Comparison of ENCODE assay signal across 1 cellular context in the genomic region with DNA sequence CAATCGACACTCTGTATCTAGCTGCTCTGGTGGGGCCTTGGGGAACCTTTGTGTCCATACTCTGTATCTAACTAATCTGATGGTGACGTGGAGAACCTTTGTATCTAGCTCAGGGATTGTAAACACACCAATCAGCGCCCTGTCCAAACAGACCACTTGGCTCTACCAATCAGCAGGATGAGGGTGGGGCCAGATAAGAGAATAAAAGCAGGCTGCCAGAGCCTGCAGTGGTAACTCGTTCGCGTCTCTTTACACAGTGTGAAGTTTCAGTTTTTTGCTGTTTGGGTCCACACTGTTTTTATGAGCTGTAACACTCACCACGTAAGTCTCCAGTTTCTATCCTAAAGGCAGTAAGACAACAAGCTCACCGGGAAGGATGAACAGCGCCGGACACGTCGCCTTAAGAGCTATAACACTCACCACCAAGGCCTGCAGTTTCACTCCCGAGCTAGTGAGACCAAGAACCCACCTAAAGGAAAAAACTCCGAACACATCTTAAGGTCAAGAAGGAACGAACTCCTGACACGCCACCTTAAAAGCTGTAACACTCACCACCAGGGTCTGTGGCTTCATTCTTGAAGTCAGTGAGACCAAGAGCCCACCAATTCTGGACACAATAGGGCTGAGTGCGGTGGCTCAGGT.
TF ChIP-seq lines count a peak whose summit lies in the region.

No MANE protein-coding gene starts in this region.

TF ChIP-seq in SK-N-SH treated with all-trans-retinoic acid at 6 μM for 48 hours, 23 proteins besides CTCF, POLR2A, EP300 and RAD21 (continued from another document):
- TF ChIP-seq, protein P1, sequence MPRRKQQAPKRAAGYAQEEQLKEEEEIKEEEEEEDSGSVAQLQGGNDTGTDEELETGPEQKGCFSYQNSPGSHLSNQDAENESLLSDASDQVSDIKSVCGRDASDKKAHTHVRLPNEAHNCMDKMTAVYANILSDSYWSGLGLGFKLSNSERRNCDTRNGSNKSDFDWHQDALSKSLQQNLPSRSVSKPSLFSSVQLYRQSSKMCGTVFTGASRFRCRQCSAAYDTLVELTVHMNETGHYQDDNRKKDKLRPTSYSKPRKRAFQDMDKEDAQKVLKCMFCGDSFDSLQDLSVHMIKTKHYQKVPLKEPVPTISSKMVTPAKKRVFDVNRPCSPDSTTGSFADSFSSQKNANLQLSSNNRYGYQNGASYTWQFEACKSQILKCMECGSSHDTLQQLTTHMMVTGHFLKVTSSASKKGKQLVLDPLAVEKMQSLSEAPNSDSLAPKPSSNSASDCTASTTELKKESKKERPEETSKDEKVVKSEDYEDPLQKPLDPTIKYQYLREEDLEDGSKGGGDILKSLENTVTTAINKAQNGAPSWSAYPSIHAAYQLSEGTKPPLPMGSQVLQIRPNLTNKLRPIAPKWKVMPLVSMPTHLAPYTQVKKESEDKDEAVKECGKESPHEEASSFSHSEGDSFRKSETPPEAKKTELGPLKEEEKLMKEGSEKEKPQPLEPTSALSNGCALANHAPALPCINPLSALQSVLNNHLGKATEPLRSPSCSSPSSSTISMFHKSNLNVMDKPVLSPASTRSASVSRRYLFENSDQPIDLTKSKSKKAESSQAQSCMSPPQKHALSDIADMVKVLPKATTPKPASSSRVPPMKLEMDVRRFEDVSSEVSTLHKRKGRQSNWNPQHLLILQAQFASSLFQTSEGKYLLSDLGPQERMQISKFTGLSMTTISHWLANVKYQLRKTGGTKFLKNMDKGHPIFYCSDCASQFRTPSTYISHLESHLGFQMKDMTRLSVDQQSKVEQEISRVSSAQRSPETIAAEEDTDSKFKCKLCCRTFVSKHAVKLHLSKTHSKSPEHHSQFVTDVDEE (CRISPR knock-in tag; IDR thresholded peaks at IDR 0.05), result no peak
- TF ChIP-seq BACH2 (CRISPR knock-in tag; IDR thresholded peaks at IDR 0.05; ENCODE audit: borderline replicate concordance) (no peak), TOX (CRISPR knock-in tag; IDR thresholded peaks at IDR 0.05; ENCODE audit: borderline replicate concordance) (no peak)
